16 cellular contexts compared by ENCODE assay signal in the genomic region with DNA sequence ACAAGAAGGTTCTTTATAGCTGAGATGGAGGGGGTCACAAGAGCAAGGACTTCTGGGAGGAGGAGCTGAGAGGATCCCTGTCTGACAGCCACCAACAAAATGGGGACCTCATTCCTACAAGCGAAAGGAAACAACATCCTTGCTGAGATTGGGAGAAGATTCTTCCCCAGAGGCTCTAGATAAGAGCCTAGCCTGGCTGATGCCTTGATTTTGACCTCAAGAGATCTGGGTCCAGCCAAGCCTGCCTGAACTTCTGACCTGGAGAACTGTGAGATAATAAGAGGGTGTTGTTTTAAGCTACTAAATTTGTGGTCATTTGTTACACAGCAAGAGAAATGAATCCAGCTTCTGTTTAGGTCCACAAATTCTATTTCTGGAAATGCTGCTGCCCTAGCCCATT.
DNase-seq lines count a peak whose midpoint lies in the region; ATAC-seq and TF ChIP-seq lines count a peak whose summit lies in the region.
"Had no signal": no experiment of that assay in that cellular context is flagged by ENCODE, and none has a peak within 500 bp of the region (broad histone marks: within the 10 kb centered on the region; RNA-seq: fewer than 3 reads in every experiment).

No MANE protein-coding gene starts in this region.

- H3K4me1 ChIP-seq in PC-9 (replicated peaks; ENCODE audit: insufficient read depth) = peaks cover 54% of the 10 kb centered on the region
- H3K4me1 ChIP-seq in right cardiac atrium (ENCODE audit: control insufficient read depth, insufficient read depth, low read length) = peaks cover 11% of the 10 kb centered on the region
- H3K4me1 ChIP-seq in smooth muscle cell (ENCODE audit: low read depth) = no peaks in the 10 kb centered on the region

- no peak overlapping the region for H3K9ac ChIP-seq in smooth muscle cell (ENCODE audit: low read depth)

- POLR2A ChIA-PET in PC-9 (lab: Charles Lee; ENCODE audit: unreplicated experiment) = no interaction called here

- intact Hi-C loops in PC-9 (cut with micrococcal nuclease; ENCODE audit: unreplicated experiment) (loop anchor here (10.0 kb wide), 2 partner anchors 560 to 620 kb away; a partner anchor contains a TSS), right cardiac atrium (cut with DNase I) (loop anchor here in 1 of 4 donors (10.0 kb wide), 1 partner anchor 260 kb away; no protein-coding TSS in a partner anchor)

- H3K9me3 ChIP-seq in PC-9 (ENCODE audit: insufficient read depth, low read depth) = no peaks in the 10 kb centered on the region
- H3K9me3 ChIP-seq in right cardiac atrium (ENCODE audit: control insufficient read depth, low read length) = no peaks in the 10 kb centered on the region
- H3K9me3 ChIP-seq in smooth muscle cell (replicated peaks; ENCODE audit: low read depth) = no peaks in the 10 kb centered on the region
- H3K9me3 ChIP-seq: tibial nerve had no signal

- peak overlapping the region; percentile 93 for H3K27ac Mint-ChIP-seq in chondrocyte (ENCODE audit: unreplicated experiment)
- H3K27ac Mint-ChIP-seq: activated CD4-positive, alpha-beta T cell treated with anti-CD3 and anti-CD28 coated beads for 36 hours; activated CD8-positive, alpha-beta memory T cell treated with anti-CD3 and anti-CD28 coated beads, Interleukin-2, amount 10 ng/mL, durations not matched to agents 7 days and 5 days; activated naive CD8-positive, alpha-beta T cell treated with anti-CD3 and anti-CD28 coated beads, Interleukin-2, amount 10 ng/mL, durations not matched to agents 7 days and 5 days had no signal

- TF ChIP-seq CTCF in PC-9 (conservative IDR thresholded peaks at IDR 0.05) (no peak), chondrocyte (IDR thresholded peaks at IDR 0.05) (no peak), smooth muscle cell (IDR thresholded peaks at IDR 0.05; ENCODE audit: borderline replicate concordance, insufficient read depth, poor library complexity, severe bottlenecking) (no peak)

- H3K4me2 ChIP-seq in PC-9 (peak overlapping the region; percentile 62; the same call in 1 of the 2 replicates), smooth muscle cell (peak overlapping the region; percentile 32)

- H3K4me3 ChIP-seq in PC-9 (no peak overlapping the region), right cardiac atrium (ENCODE audit: low read length) (no peak overlapping the region), smooth muscle cell (no peak overlapping the region)
- H3K4me3 ChIP-seq: tibial nerve had no signal

- peaks cover 20% of the 10 kb centered on the region for H3K36me3 Mint-ChIP-seq in chondrocyte (ENCODE audit: low read depth)

- H3K27me3 Mint-ChIP-seq in chondrocyte (ENCODE audit: low read depth) = no peaks in the 10 kb centered on the region
- H3K27me3 Mint-ChIP-seq: activated CD4-positive, alpha-beta T cell treated with anti-CD3 and anti-CD28 coated beads for 36 hours; activated CD8-positive, alpha-beta memory T cell treated with anti-CD3 and anti-CD28 coated beads, Interleukin-2, amount 10 ng/mL, durations not matched to agents 7 days and 5 days; activated naive CD8-positive, alpha-beta T cell treated with anti-CD3 and anti-CD28 coated beads, Interleukin-2, amount 10 ng/mL, durations not matched to agents 7 days and 5 days had no signal

- H3K79me2 ChIP-seq in PC-9 (ENCODE audit: low read depth) (no peaks in the 10 kb centered on the region), smooth muscle cell (ENCODE audit: low read depth) (no peaks in the 10 kb centered on the region)

- ATAC-seq in right cardiac atrium (peak; percentile 24 to 42), GM21515 (IDR thresholded peaks at IDR 0.05; ENCODE audit: unreplicated experiment) (no peak)
- ATAC-seq: activated CD4-positive, alpha-beta T cell treated with anti-CD3 and anti-CD28 coated beads for 36 hours; activated CD8-positive, alpha-beta memory T cell treated with anti-CD3 and anti-CD28 coated beads, Interleukin-2, amount 10 ng/mL, durations not matched to agents 7 days and 5 days had no signal

- CTCF ChIA-PET in PC-9 (lab: Charles Lee) = interaction anchor here (0.5 to 1.2 kb wide), 3 partner anchors 20 to 154 kb away, joined by 3 to 5 read pairs (median 3); no protein-coding TSS in a partner anchor

- no peak overlapping the region for H2AFZ ChIP-seq in PC-9
- H2AFZ ChIP-seq in smooth muscle cell (ENCODE audit: low read depth) = no peak overlapping the region

- no TSS peak for BruUV-seq in PC-9 (replicated peaks; lab: Mats Ljungman, UMichigan)

- no peaks in the 10 kb centered on the region for H3K9me2 ChIP-seq in PC-9 (ENCODE audit: insufficient read depth)

- no peaks in the 10 kb centered on the region for H4K20me1 ChIP-seq in PC-9 (ENCODE audit: insufficient read depth)
- peaks cover 14% of the 10 kb centered on the region for H4K20me1 ChIP-seq in smooth muscle cell (ENCODE audit: low read depth)

- no peaks in the 10 kb centered on the region for H3K9me3 Mint-ChIP-seq in chondrocyte (ENCODE audit: low read depth)
- H3K9me3 Mint-ChIP-seq: activated naive CD8-positive, alpha-beta T cell treated with anti-CD3 and anti-CD28 coated beads, Interleukin-2, amount 10 ng/mL, durations not matched to agents 7 days and 5 days; neural crest cell had no signal

- no peak overlapping the region for H3K4me3 Mint-ChIP-seq in chondrocyte (ENCODE audit: unreplicated experiment)
- H3K4me3 Mint-ChIP-seq: activated CD4-positive, alpha-beta T cell treated with anti-CD3 and anti-CD28 coated beads for 36 hours; activated CD8-positive, alpha-beta memory T cell treated with anti-CD3 and anti-CD28 coated beads, Interleukin-2, amount 10 ng/mL, durations not matched to agents 7 days and 5 days; activated naive CD8-positive, alpha-beta T cell treated with anti-CD3 and anti-CD28 coated beads, Interleukin-2, amount 10 ng/mL, durations not matched to agents 7 days and 5 days; neural crest cell had no signal

- no peaks in the 10 kb centered on the region for H3K27me3 ChIP-seq in PC-9 (ENCODE audit: insufficient read depth, low read depth)
- H3K27me3 ChIP-seq in right cardiac atrium (ENCODE audit: control insufficient read depth, insufficient read depth) = no peaks in the 10 kb centered on the region
- no peaks in the 10 kb centered on the region for H3K27me3 ChIP-seq in smooth muscle cell (ENCODE audit: low read depth)
- H3K27me3 ChIP-seq: tibial nerve had no signal

- peaks cover 31% of the 10 kb centered on the region for H3F3A ChIP-seq in PC-9 (ENCODE audit: insufficient read depth, low read depth)
- peaks cover 13% of the 10 kb centered on the region for H3F3A ChIP-seq in smooth muscle cell (ENCODE audit: low read depth)

- 30% methylated on average over 1 of the region's 1 CpG for WGBS in right cardiac atrium
- 59% methylated on average over 1 of the region's 1 CpG for WGBS in smooth muscle cell (ENCODE audit: low lambda C conversion rate)

- peaks cover 55% of the 10 kb centered on the region for H3K4me1 Mint-ChIP-seq in chondrocyte (ENCODE audit: low read depth)
- H3K4me1 Mint-ChIP-seq: activated CD4-positive, alpha-beta T cell treated with anti-CD3 and anti-CD28 coated beads for 36 hours; activated CD8-positive, alpha-beta memory T cell treated with anti-CD3 and anti-CD28 coated beads, Interleukin-2, amount 10 ng/mL, durations not matched to agents 7 days and 5 days had no signal

- no peak overlapping the region for H3K27ac ChIP-seq in PC-9
- peak overlapping the region; percentile 59 for H3K27ac ChIP-seq in right cardiac atrium (ENCODE audit: low read length)
- peak overlapping the region; percentile 90 for H3K27ac ChIP-seq in smooth muscle cell (ENCODE audit: low read depth)

- H3K36me3 ChIP-seq in PC-9 (ENCODE audit: low read depth) (no peaks in the 10 kb centered on the region), smooth muscle cell (ENCODE audit: low read depth) (peaks cover 4% of the 10 kb centered on the region)

- DNase-seq in PC-9 (no peak), chondrocyte (ENCODE audit: low spot score) (no peak), right cardiac atrium (no peak), smooth muscle cell (lab: John Stamatoyannopoulos, UW; ENCODE audit: unreplicated experiment) (no peak), activated gamma-delta T cell treated with Interleukin-2 at 50 U/mL for 16 hours (no peak)
- DNase-seq in activated CD4-positive, alpha-beta T cell treated with anti-CD3 and anti-CD28 coated beads for 48 hours = no peak
- no peak for DNase-seq in activated naive CD4-positive, alpha-beta T cell (lab: John Stamatoyannopoulos, UW)
- DNase-seq: activated CD4-positive, alpha-beta T cell treated with anti-CD3 and anti-CD28 coated beads for 36 hours; activated CD8-positive, alpha-beta memory T cell treated with anti-CD3 and anti-CD28 coated beads, Interleukin-2, amount 10 ng/mL, durations not matched to agents 7 days and 5 days; activated naive CD8-positive, alpha-beta T cell treated with anti-CD3 and anti-CD28 coated beads, Interleukin-2, amount 10 ng/mL, durations not matched to agents 7 days and 5 days; NCI-H1092; NCI-H510A; SW 1271 had no signal
